ENCODE assay signal across 8 cellular contexts in genomic region chr7:129136887-129137647, GRCh38. TPM values are rescaled to one million over a fixed set of nuclear protein-coding genes. Genes with fewer than 3 reads are reported as not detected.
DNase-seq lines count a peak whose midpoint lies in the region; ATAC-seq and TF ChIP-seq lines count a peak whose summit lies in the region.

No MANE protein-coding gene starts in this region.

- peak overlapping the region; percentile 48 for H3K9ac ChIP-seq in SU-DHL-6 (ENCODE audit: low read length)

- H3K9me3 Mint-ChIP-seq in natural killer cell treated with Interleukin-12 subunit alpha and Interleukin-12 subunit beta and Interleukin-15 and Interleukin-18, amount 100 ng/mL, for 72 hours = peaks cover 3% of the 10 kb centered on the region

- no peak for DNase-seq in natural killer cell treated with Interleukin-12 subunit alpha and Interleukin-12 subunit beta and Interleukin-15 and Interleukin-18, amount 100 ng/mL, for 72 hours (ENCODE audit: low spot score)
- no peak for DNase-seq in central memory CD4-positive, alpha-beta T cell
- DNase-seq in OCI-M1 (lab: John Stamatoyannopoulos, UW) (no peak), testis (no peak), substantia nigra (lab: John Stamatoyannopoulos, UW) (no peak)

- intact Hi-C loops in testis (cut with DNase I; ENCODE audit: low total_unique reads) = no loop called here

- no peaks in the 10 kb centered on the region for H3K36me3 ChIP-seq in SU-DHL-6 (ENCODE audit: low read length)
- no peaks in the 10 kb centered on the region for H3K36me3 ChIP-seq in testis (ENCODE audit: low read depth, missing control alignments)

- no peaks in the 10 kb centered on the region for H3K9me3 ChIP-seq in SU-DHL-6 (ENCODE audit: insufficient read depth, low read length)
- H3K9me3 ChIP-seq in testis = no peaks in the 10 kb centered on the region

- H3K4me1 ChIP-seq in testis = no peaks in the 10 kb centered on the region

- no peaks in the 10 kb centered on the region for H4K20me1 ChIP-seq in SU-DHL-6 (ENCODE audit: low read depth, low read length)

- no peaks in the 10 kb centered on the region for H3K79me2 ChIP-seq in SU-DHL-6 (ENCODE audit: insufficient read depth, low read length)

- no peak for TF ChIP-seq POLR2A in testis (IDR thresholded peaks at IDR 0.05)

- H3K4me3 ChIP-seq in SU-DHL-6 (ENCODE audit: insufficient read depth, low read length, poor library complexity, severe bottlenecking) (peak overlapping the region; percentile 36), testis (no peak overlapping the region)

- peak overlapping the region; percentile 80 to 97 for H3K27ac Mint-ChIP-seq in natural killer cell treated with Interleukin-12 subunit alpha and Interleukin-12 subunit beta and Interleukin-15 and Interleukin-18, amount 100 ng/mL, for 72 hours

- H3K27me3 ChIP-seq in SU-DHL-6 (ENCODE audit: low read length) = no peaks in the 10 kb centered on the region
- no peaks in the 10 kb centered on the region for H3K27me3 ChIP-seq in testis

- H3K4me1 Mint-ChIP-seq in natural killer cell treated with Interleukin-12 subunit alpha and Interleukin-12 subunit beta and Interleukin-15 and Interleukin-18, amount 100 ng/mL, for 72 hours (ENCODE audit: low read depth in 2 of 2) = peaks cover 27 to 34% of the 10 kb centered on the region in 2 donors

- peak; percentile 74 for ATAC-seq in GM18511 (IDR thresholded peaks at IDR 0.05; ENCODE audit: unreplicated experiment)
- peak; percentile 46 for ATAC-seq in HG02642 (IDR thresholded peaks at IDR 0.05; ENCODE audit: poor library complexity, unreplicated experiment)
- ATAC-seq in natural killer cell treated with Interleukin-12 subunit alpha and Interleukin-12 subunit beta and Interleukin-15 and Interleukin-18, amount 100 ng/mL, for 72 hours = peak; percentile 83 to 88

- H3K36me3 Mint-ChIP-seq in natural killer cell treated with Interleukin-12 subunit alpha and Interleukin-12 subunit beta and Interleukin-15 and Interleukin-18, amount 100 ng/mL, for 72 hours = no peaks in the 10 kb centered on the region

- 80 to 82% methylated on average over 3 of the region's 3 CpGs for WGBS in testis, 2 donors

- H3K27me3 Mint-ChIP-seq in natural killer cell treated with Interleukin-12 subunit alpha and Interleukin-12 subunit beta and Interleukin-15 and Interleukin-18, amount 100 ng/mL, for 72 hours = no peaks in the 10 kb centered on the region

- peak overlapping the region; percentile 38 for H2AFZ ChIP-seq in SU-DHL-6 (ENCODE audit: low read depth, low read length, severe bottlenecking)

- H3F3A ChIP-seq in SU-DHL-6 (ENCODE audit: insufficient read depth) = peaks cover 20% of the 10 kb centered on the region

- no peaks in the 10 kb centered on the region for H3K9me2 ChIP-seq in SU-DHL-6 (replicated peaks; ENCODE audit: insufficient read depth, low read length)

- H3K4me2 ChIP-seq in SU-DHL-6 (ENCODE audit: low read depth, low read length, poor library complexity, severe bottlenecking) = peak overlapping the region; percentile 75

- H3K4me3 Mint-ChIP-seq in natural killer cell treated with Interleukin-12 subunit alpha and Interleukin-12 subunit beta and Interleukin-15 and Interleukin-18, amount 100 ng/mL, for 72 hours = peak overlapping the region; percentile 54

- TF ChIP-seq CTCF in SU-DHL-6 (IDR thresholded peaks at IDR 0.05; ENCODE audit: insufficient read depth, low read length, poor library complexity, severe bottlenecking) (no peak), testis (IDR thresholded peaks at IDR 0.05) (no peak)

- peak overlapping the region; percentile 97 for H3K27ac ChIP-seq in SU-DHL-6 (ENCODE audit: low read depth, low read length)
- H3K27ac ChIP-seq in testis = no peak overlapping the region
- H3K27ac ChIP-seq in substantia nigra (ENCODE audit: low read depth, low read length, poor library complexity, severe bottlenecking) = no peak overlapping the region

RNA-seq across cellular contexts. Expression of gene TSPAN33, which starts 7.4 kb away (rescaled TPM):
- 10 to 100 TPM; 17.0 to 74.0 TPM for total RNA-seq in natural killer cell treated with Interleukin-12 subunit alpha and Interleukin-12 subunit beta and Interleukin-15 and Interleukin-18, amount 100 ng/mL, for 72 hours
- total RNA-seq in testis = 10 to 100 TPM; 25.7 to 35.7 TPM
- 35.9 TPM for polyA plus RNA-seq in testis (ENCODE audit: insufficient read depth, low read depth, low replicate concordance)

RNA-seq across cellular contexts. Expression of gene SMO, which starts 51.4 kb away (rescaled TPM):
- under 1 TPM; 0.39 to 0.69 TPM for total RNA-seq in natural killer cell treated with Interleukin-12 subunit alpha and Interleukin-12 subunit beta and Interleukin-15 and Interleukin-18, amount 100 ng/mL, for 72 hours
- 10 to 100 TPM; 17.7 to 22.8 TPM for total RNA-seq in testis
- 11.9 TPM for polyA plus RNA-seq in testis (ENCODE audit: insufficient read depth, low read depth, low replicate concordance)

Comparison
In these comparisons a context has a peak if more than half of its experiments do, and no peak if none do; other contexts are left out.
1. RNA of gene SMO, which starts 51.4 kb away (total RNA-seq): 17.7 to 22.8 TPM in testis; 0.39 to 0.69 TPM in natural killer cell treated with Interleukin-12 subunit alpha and Interleukin-12 subunit beta and Interleukin-15 and Interleukin-18, amount 100 ng/mL, for 72 hours; every median in the first group is over 10 times any median in the second.
2. Peak in every context shown above with its lines, with median percentiles within 50 percentile points of each other: ATAC-seq.